ENCODE assay signal across 20 cellular contexts in the genomic region with DNA sequence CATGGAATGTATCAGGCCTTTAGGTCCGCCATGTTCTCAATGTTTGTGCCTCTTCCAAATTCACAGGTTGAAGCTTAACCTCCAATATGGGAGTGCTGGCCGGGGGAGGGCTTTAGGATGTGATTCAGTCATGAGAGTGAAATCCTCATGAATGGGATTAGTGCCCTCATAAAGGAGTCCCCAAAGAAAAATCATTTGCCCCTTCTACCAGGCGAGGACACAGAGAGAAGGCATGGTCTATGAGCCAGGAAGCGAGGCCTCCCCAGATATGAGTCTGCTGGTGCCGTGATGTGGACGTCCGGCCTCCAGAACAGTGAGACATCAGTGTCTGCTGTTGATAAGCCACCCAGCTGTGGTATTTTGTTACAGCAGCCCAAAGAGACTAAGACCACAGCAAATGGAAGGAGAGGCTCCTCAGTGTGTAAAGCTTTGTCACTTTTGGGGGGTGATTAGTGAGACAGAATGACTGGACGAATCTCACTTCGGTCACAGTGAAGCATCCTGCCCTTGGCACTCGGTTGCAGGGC.
"Had no signal": no experiment of that assay in that cellular context is flagged by ENCODE, and none has a peak within 500 bp of the region (broad histone marks: within the 10 kb centered on the region; RNA-seq: fewer than 3 reads in every experiment).

No MANE protein-coding gene starts in this region.

- H3K36me3 ChIP-seq: breast epithelium, MG63, WERI-Rb-1 had no signal

- H3K27me3 ChIP-seq: breast epithelium, MG63 had no signal

- H3K9me3 ChIP-seq: breast epithelium had no signal

- DNase-seq: activated CD4-positive, alpha-beta T cell treated with anti-CD3 and anti-CD28 coated beads for 36 hours; activated CD8-positive, alpha-beta memory T cell treated with anti-CD3 and anti-CD28 coated beads, Interleukin-2, amount 50 U/mL, for 4 hours; activated CD8-positive, alpha-beta T cell treated with anti-CD3 and anti-CD28 coated beads for 36 hours; activated T-cell treated with anti-CD3 and anti-CD28 coated beads, Interleukin-2, amount 50 U/mL, for 72 hours; aorta; caudate nucleus; MG63; MV-4-11; NCI-H1092 treated with DMSO at 0.1 percent for 48 hours; NCI-H1417 treated with DMSO at 0.1 percent for 48 hours; NCI-H1694; NCI-H2029; NCI-H345; NCI-H510A; NCI-H69; NK-92 treated with Interleukin-12 subunit alpha and Interleukin-12 subunit beta, amount 100 ng/mL, for 24 hours; PC-3; SHP77 treated with DMSO at 0.1 percent for 48 hours; WERI-Rb-1 had no signal

- H3K4me3 ChIP-seq: breast epithelium, MG63 had no signal

- ATAC-seq: activated CD4-positive, alpha-beta T cell treated with anti-CD3 and anti-CD28 coated beads for 36 hours; activated CD8-positive, alpha-beta T cell treated with anti-CD3 and anti-CD28 coated beads for 36 hours; activated T-cell treated with anti-CD3 and anti-CD28 coated beads, Interleukin-2, amount 50 U/mL, for 72 hours; PC-3 had no signal

- H3K4me1 ChIP-seq: breast epithelium had no signal

- H3K27ac ChIP-seq: WERI-Rb-1 had no signal
